In the genomic region with DNA sequence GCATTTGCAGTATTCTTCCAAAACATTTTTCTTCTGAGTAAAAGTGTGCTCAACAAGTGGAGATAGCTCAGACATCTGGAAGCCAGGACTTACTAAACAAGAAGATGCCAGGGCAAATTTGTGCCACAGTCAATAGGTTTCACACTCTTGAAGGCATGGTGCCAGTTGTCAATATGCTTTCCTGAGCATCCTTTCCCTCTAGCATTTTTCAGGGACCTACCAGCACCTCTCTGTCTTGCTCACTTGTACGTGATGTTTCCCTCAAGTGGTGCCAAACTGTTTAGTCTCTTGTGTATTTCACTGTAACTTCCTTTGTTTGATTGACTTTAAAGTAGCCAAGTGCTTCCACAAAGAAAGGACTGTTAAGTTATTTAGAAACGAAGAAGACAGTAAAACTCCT, we compare ENCODE assay signal across 13 cellular contexts.
DNase-seq lines count a peak whose midpoint lies in the region; ATAC-seq and TF ChIP-seq lines count a peak whose summit lies in the region.
"Had no signal": no experiment of that assay in that cellular context is flagged by ENCODE, and none has a peak within 500 bp of the region (broad histone marks: within the 10 kb centered on the region; RNA-seq: fewer than 3 reads in every experiment).

No MANE protein-coding gene starts in this region.

- no peak overlapping the region for H2AFZ ChIP-seq in smooth muscle cell (ENCODE audit: low read depth)

- H3K27me3 Mint-ChIP-seq in activated T-cell treated with anti-CD3 and anti-CD28 coated beads, Interleukin-2, amount 50 U/mL, for 4 hours (ENCODE audit: low read depth), result no peaks in the 10 kb centered on the region
- H3K27me3 Mint-ChIP-seq: brain had no signal

- peaks cover 97% of the 10 kb centered on the region for H3K79me2 ChIP-seq in smooth muscle cell (ENCODE audit: low read depth)

- peaks cover 5% of the 10 kb centered on the region for H3F3A ChIP-seq in smooth muscle cell (ENCODE audit: low read depth)

- H3K9ac ChIP-seq in smooth muscle cell (ENCODE audit: low read depth), result no peak overlapping the region

- peaks cover 25% of the 10 kb centered on the region for H3K36me3 Mint-ChIP-seq in activated T-cell treated with anti-CD3 and anti-CD28 coated beads, Interleukin-2, amount 50 U/mL, for 4 hours (ENCODE audit: insufficient read depth)

- no peaks in the 10 kb centered on the region for H3K9me3 Mint-ChIP-seq in activated T-cell treated with anti-CD3 and anti-CD28 coated beads, Interleukin-2, amount 50 U/mL, for 4 hours
- H3K9me3 Mint-ChIP-seq: brain had no signal

- no peak for DNase-seq in activated T-cell treated with anti-CD3 and anti-CD28 coated beads, Interleukin-2, amount 50 U/mL, for 4 hours
- DNase-seq in activated T-cell treated with anti-CD3 and anti-CD28 coated beads, Interleukin-2, amount 50 U/mL, for 1 hour, result no peak
- DNase-seq in SJSA1 (ENCODE audit: low read depth in 1 of 2, low spot score in 2 of 2), result peak in 1 of 2 experiments; percentile 62
- no peak for DNase-seq in dorsolateral prefrontal cortex
- no peak for DNase-seq in smooth muscle cell (lab: John Stamatoyannopoulos, UW; ENCODE audit: unreplicated experiment)
- DNase-seq in globus pallidus (ENCODE audit: low spot score), result no peak
- no peak for DNase-seq in ovary
- DNase-seq: activated CD4-positive, alpha-beta T cell treated with anti-CD3 and anti-CD28 coated beads, Interleukin-2, amount 50 U/mL, for 1 hour; NCI-H2107; stimulated activated CD8-positive, alpha-beta memory T cell treated with anti-CD3 and anti-CD28 coated beads, Interleukin-4, amount 100 ng/mL, for 48 hours had no signal

- H3K27me3 ChIP-seq in SJSA1 (replicated peaks), result no peaks in the 10 kb centered on the region
- no peaks in the 10 kb centered on the region for H3K27me3 ChIP-seq in dorsolateral prefrontal cortex
- H3K27me3 ChIP-seq in smooth muscle cell (ENCODE audit: low read depth), result no peaks in the 10 kb centered on the region
- H3K27me3 ChIP-seq in ovary, result no peaks in the 10 kb centered on the region

- peak overlapping the region; percentile 20 for H3K4me2 ChIP-seq in smooth muscle cell

- H3K36me3 ChIP-seq in SJSA1 (peaks cover 15% of the 10 kb centered on the region; the same call in 1 of the 2 replicates), smooth muscle cell (ENCODE audit: low read depth) (no peaks in the 10 kb centered on the region), ovary (no peaks in the 10 kb centered on the region)

- TF ChIP-seq EP300 in ovary (IDR thresholded peaks at IDR 0.05), result no peak

- H3K4me1 Mint-ChIP-seq in activated T-cell treated with anti-CD3 and anti-CD28 coated beads, Interleukin-2, amount 50 U/mL, for 4 hours (ENCODE audit: low read depth), result peaks cover 75% of the 10 kb centered on the region

- H4K20me1 ChIP-seq in smooth muscle cell (ENCODE audit: low read depth), result peaks cover 8% of the 10 kb centered on the region

- peak overlapping the region; percentile 33 for H3K4me3 Mint-ChIP-seq in activated T-cell treated with anti-CD3 and anti-CD28 coated beads, Interleukin-2, amount 50 U/mL, for 4 hours

- H3K4me1 ChIP-seq in SJSA1 (replicated peaks) (peaks cover 50% of the 10 kb centered on the region), smooth muscle cell (ENCODE audit: low read depth) (peaks cover 17% of the 10 kb centered on the region), ovary (ENCODE audit: insufficient read depth) (peaks cover 5% of the 10 kb centered on the region)

- H3K27ac ChIP-seq in SJSA1 (peak overlapping the region; percentile 4; the same call in 1 of the 2 replicates), dorsolateral prefrontal cortex (peak overlapping the region in 53 of 59 donors; percentile 0 to 79 (median 51)), smooth muscle cell (ENCODE audit: low read depth) (peak overlapping the region; percentile 41), ovary (no peak overlapping the region)
- H3K27ac ChIP-seq: RWPE1 had no signal

- TF ChIP-seq CTCF in dorsolateral prefrontal cortex (IDR thresholded peaks at IDR 0.05 in 54 of 56, conservative IDR thresholded peaks at IDR 0.05 in 2 of 56; ENCODE audit: low read depth in 1 of 56, partially characterized antibody in 56 of 56) (no peak), smooth muscle cell (IDR thresholded peaks at IDR 0.05; ENCODE audit: borderline replicate concordance, insufficient read depth, poor library complexity, severe bottlenecking) (no peak), ovary (IDR thresholded peaks at IDR 0.05) (no peak)

- H3K4me3 ChIP-seq in SJSA1 (no peak overlapping the region), dorsolateral prefrontal cortex (peak overlapping the region in 14 of 59 donors; percentile 2 to 29 (median 8)), smooth muscle cell (no peak overlapping the region), ovary (no peak overlapping the region)

- no peak for TF ChIP-seq POLR2A in ovary (IDR thresholded peaks at IDR 0.05)

- intact Hi-C loops in dorsolateral prefrontal cortex (cut with DNase I), result loop anchor here in 1 of 2 donors (5.0 kb wide), 1 partner anchor 78 kb away; no protein-coding TSS in a partner anchor
- intact Hi-C loops in ovary (cut with DNase I), result loop anchor here in 1 of 4 donors (10.0 kb wide), 1 partner anchor 65 kb away; no protein-coding TSS in a partner anchor

- H3K9me3 ChIP-seq in SJSA1 (replicated peaks), result no peaks in the 10 kb centered on the region
- no peaks in the 10 kb centered on the region for H3K9me3 ChIP-seq in smooth muscle cell (replicated peaks; ENCODE audit: low read depth)
- no peaks in the 10 kb centered on the region for H3K9me3 ChIP-seq in ovary

- ATAC-seq in activated T-cell treated with anti-CD3 and anti-CD28 coated beads, Interleukin-2, amount 50 U/mL, for 4 hours, result no peak
- ATAC-seq in HG03565 (IDR thresholded peaks at IDR 0.05; ENCODE audit: unreplicated experiment), result no peak

- whole genome bisulfite sequencing in smooth muscle cell (ENCODE audit: low lambda C conversion rate), result 56% methylated on average over 2 of the region's 2 CpGs
- 62 to 83% (median 68%) methylated on average over 2 of the region's 2 CpGs for WGBS in ovary, 3 donors

Comparison
In these comparisons a context has a peak if more than half of its experiments do, and no peak if none do; other contexts are left out.
1. H3K27ac ChIP-seq: peak in SJSA1 (single experiment), dorsolateral prefrontal cortex (53 of 59) and smooth muscle cell (single experiment); none in ovary (0 of 2).